ENCODE assay signal across 1 cellular context in genomic region chr12:19181666-19182426, GRCh38.
TF ChIP-seq lines count a peak whose summit lies in the region.

No MANE protein-coding gene starts in this region.

TF ChIP-seq in HEK293, 187 proteins besides CTCF, POLR2A, EP300 and RAD21 (continued from another document):
- no peak for TF ChIP-seq ZNF362 (tag by site-specific recombination; IDR thresholded peaks at IDR 0.05)
- no peak for TF ChIP-seq ZNF394 (tag by site-specific recombination; IDR thresholded peaks at IDR 0.05; ENCODE audit: borderline replicate concordance)
TF ChIP-seq in HEK293: peak in this region for 1.
